Comparison of ENCODE assay signal across 9 cellular contexts in genomic region chr11:111531687-111532364, GRCh38. TPM values are rescaled to one million over a fixed set of nuclear protein-coding genes. Genes with fewer than 3 reads are reported as not detected.
DNase-seq lines count a peak whose midpoint lies in the region; ATAC-seq, FAIRE-seq and TF ChIP-seq lines count a peak whose summit lies in the region.
"Had no signal": no experiment of that assay in that cellular context is flagged by ENCODE, and none has a peak within 500 bp of the region (broad histone marks: within the 10 kb centered on the region; RNA-seq: fewer than 3 reads in every experiment).

No MANE protein-coding gene starts in this region.

- intact Hi-C loops in mammary epithelial cell (cut with micrococcal nuclease) = loop anchor here (1.0 to 2.0 kb wide), 2 partner anchors 23 to 78 kb away; no protein-coding TSS in a partner anchor
- intact Hi-C loops in uterus (cut with DNase I; ENCODE audit: low total_unique reads) = no loop called here

- TF ChIP-seq CTCF in SK-N-SH (IDR thresholded peaks at IDR 0.05) (no peak), mammary epithelial cell (conservative IDR thresholded peaks at IDR 0.05 in 1 of 2, IDR thresholded peaks at IDR 0.05 in 1 of 2; ENCODE audit: extremely low read depth in 1 of 2, insufficient read depth in 1 of 2, low read depth in 1 of 2, low read length in 2 of 2) (no peak), uterus (IDR thresholded peaks at IDR 0.05) (no peak), type B pancreatic cell (conservative IDR thresholded peaks at IDR 0.05) (no peak)

- H3K27me3 ChIP-seq in SK-N-SH (ENCODE audit: insufficient read depth) (no peaks in the 10 kb centered on the region), mammary epithelial cell (ENCODE audit: insufficient read depth, low read length) (no peaks in the 10 kb centered on the region), uterus (no peaks in the 10 kb centered on the region)

- no peak overlapping the region for H3K4me3 ChIP-seq in SK-N-SH (ENCODE audit: low read depth in 2 of 2, low read length in 1 of 2)
- H3K4me3 ChIP-seq in mammary epithelial cell (replicated peaks in 1 of 3; ENCODE audit: insufficient read depth in 1 of 3, low read depth in 2 of 3, low read length in 3 of 3) = no peak overlapping the region
- H3K4me3 ChIP-seq in uterus = no peak overlapping the region

- H3K36me3 ChIP-seq in SK-N-SH (replicated peaks in 1 of 2; ENCODE audit: control insufficient read depth in 1 of 2, insufficient read depth in 2 of 2, low read length in 1 of 2) (no peaks in the 10 kb centered on the region), mammary epithelial cell (ENCODE audit: insufficient read depth, low read length) (no peaks in the 10 kb centered on the region), uterus (no peaks in the 10 kb centered on the region)

- H2AFZ ChIP-seq in SK-N-SH (ENCODE audit: low read depth) (peak overlapping the region; percentile 67; the same call in 1 of the 2 replicates), mammary epithelial cell (ENCODE audit: low read depth, low read length) (peak overlapping the region; percentile 23)

- FAIRE-seq in GM12892 (lab: Jason Lieb, UNC) = peak; percentile 96

- no TSS peak for BruUV-seq in mammary epithelial cell (replicated peaks; lab: Mats Ljungman, UMichigan)

- no peak overlapping the region for H3K27ac Mint-ChIP-seq in type B pancreatic cell

- ATAC-seq in HG02885 (IDR thresholded peaks at IDR 0.05; ENCODE audit: poor library complexity, unreplicated experiment) = peak; percentile 91

- no peak overlapping the region for H3K4me3 Mint-ChIP-seq in type B pancreatic cell

- H3K9me3 Mint-ChIP-seq in type B pancreatic cell = no peaks in the 10 kb centered on the region

- H3F3A ChIP-seq in SK-N-SH (replicated peaks; ENCODE audit: insufficient read depth) = peaks cover 62% of the 10 kb centered on the region

- in situ Hi-C loops in mammary epithelial cell (cut with MboI; ENCODE audit: low sequenced_read_pairs in 2 of 2) = no loop called here

- peak in 1 of 2 experiments; percentile 74; a peak in 1 of 4 replicates for TF ChIP-seq EP300 in SK-N-SH (IDR thresholded peaks at IDR 0.05; ENCODE audit: borderline replicate concordance in 1 of 2, low read depth in 1 of 2, low read length in 1 of 2)

- H3K79me2 ChIP-seq in SK-N-SH (ENCODE audit: insufficient read depth) (no peaks in the 10 kb centered on the region), mammary epithelial cell (ENCODE audit: insufficient read depth, low read length) (no peaks in the 10 kb centered on the region)

- H3K9me2 ChIP-seq in SK-N-SH = no peaks in the 10 kb centered on the region

- H3K9ac ChIP-seq in SK-N-SH (peak overlapping the region; percentile 71), mammary epithelial cell (ENCODE audit: insufficient read depth, low read length) (no peak overlapping the region)

- TF ChIP-seq POLR2A in GM12892 (IDR thresholded peaks at IDR 0.05; ENCODE audit: low read depth, low read length) (no peak), uterus (IDR thresholded peaks at IDR 0.05) (no peak)

- H3K4me1 ChIP-seq in SK-N-SH (ENCODE audit: control insufficient read depth in 1 of 2, insufficient read depth in 2 of 2, low read depth in 1 of 2, low read length in 1 of 2) (peaks cover 0 to 28% of the 10 kb centered on the region in 2 experiments), mammary epithelial cell (ENCODE audit: insufficient read depth, low read length) (peaks cover 33% of the 10 kb centered on the region), uterus (no peaks in the 10 kb centered on the region)

- POLR2A ChIA-PET in SK-N-SH (lab: Yijun Ruan, JAX) = no interaction called here

- H3K27me3 Mint-ChIP-seq in type B pancreatic cell = peaks cover 17% of the 10 kb centered on the region

- WGBS in SK-N-SH (ENCODE audit: low lambda C conversion rate) = 49% methylated on average over 9 of the region's 9 CpGs
- WGBS in mammary epithelial cell (ENCODE audit: low coverage, missing lambda C conversion rate) = 54% methylated on average over 9 of the region's 9 CpGs

- DNase-seq in GM12892 (ENCODE audit: insufficient read length) = no peak
- no peak for DNase-seq in SK-N-SH
- peak; percentile 96 for DNase-seq in mammary epithelial cell
- DNase-seq in stimulated activated CD4-positive, alpha-beta T cell treated with anti-CD3 and anti-CD28 coated beads, Interleukin-15, amount 100 ng/mL, for 48 hours (ENCODE audit: low read depth in 2 of 2) = peak; percentile 70
- no peak for DNase-seq in uterus
- DNase-seq in pons (ENCODE audit: low spot score) = no peak
- no peak for DNase-seq in type B pancreatic cell (ENCODE audit: extremely low spot score, unreplicated experiment)

- H3K9me3 ChIP-seq in SK-N-SH = no peaks in the 10 kb centered on the region
- no peaks in the 10 kb centered on the region for H3K9me3 ChIP-seq in mammary epithelial cell (replicated peaks; ENCODE audit: insufficient read depth, low read length)
- no peaks in the 10 kb centered on the region for H3K9me3 ChIP-seq in uterus

- H4K20me1 ChIP-seq in SK-N-SH (ENCODE audit: insufficient read depth) = no peaks in the 10 kb centered on the region
- no peaks in the 10 kb centered on the region for H4K20me1 ChIP-seq in mammary epithelial cell (ENCODE audit: insufficient read depth, low read length)

- no peaks in the 10 kb centered on the region for H3K36me3 Mint-ChIP-seq in type B pancreatic cell

- peaks cover 4% of the 10 kb centered on the region for H3K4me1 Mint-ChIP-seq in type B pancreatic cell (ENCODE audit: unreplicated experiment)

- peak overlapping the region; percentile 64 to 91; a peak in 3 of 4 replicates for H3K27ac ChIP-seq in SK-N-SH (ENCODE audit: low read depth in 2 of 2, low read length in 1 of 2)
- H3K27ac ChIP-seq in mammary epithelial cell (ENCODE audit: insufficient read depth, low read depth, low read length) = peak overlapping the region; percentile 88
- H3K27ac ChIP-seq in uterus = no peak overlapping the region

- H3K4me2 ChIP-seq in SK-N-SH (peak overlapping the region; percentile 59; the same call in 1 of the 2 replicates), mammary epithelial cell (ENCODE audit: insufficient read depth, low read depth, low read length) (peak overlapping the region; percentile 39)

- dilution Hi-C loops in mammary epithelial cell (cut with HindIII; ENCODE audit: low sequenced_read_pairs) = no loop called here

- TF ChIP-seq RAD21 in SK-N-SH (IDR thresholded peaks at IDR 0.05; ENCODE audit: low read length) = no peak

- CTCF ChIA-PET in SK-N-SH (lab: Yijun Ruan, JAX) (interaction anchor here (0.8 to 1.7 kb wide), 3 partner anchors 19 to 109 kb away, joined by 3 to 4 read pairs (median 4); no protein-coding TSS in a partner anchor), mammary epithelial cell (lab: Charles Lee; ENCODE audit: low non-redundant PET) (no interaction called here)

TF ChIP-seq in SK-N-SH, 30 proteins besides CTCF, POLR2A, EP300 and RAD21 (continues in another document):
- TF ChIP-seq SIN3A (IDR thresholded peaks at IDR 0.05; ENCODE audit: borderline replicate concordance, low read depth, low read length) (peak; percentile 60; the same call in 1 of the 2 replicates), RXRA (IDR thresholded peaks at IDR 0.05; ENCODE audit: borderline replicate concordance, low read depth) (peak; percentile 30; the same call in 1 of the 2 replicates), TAF1 (IDR thresholded peaks at IDR 0.05; ENCODE audit: borderline replicate concordance, low read depth, low read length) (peak; percentile 47; the same call in 1 of the 2 replicates), MEF2A (IDR thresholded peaks at IDR 0.05; ENCODE audit: borderline replicate concordance, low read depth) (0 out of 2 replicates have a peak, but pooled peaks have one; percentile 12), FOSL2 (IDR thresholded peaks at IDR 0.05; ENCODE audit: borderline replicate concordance, low read depth) (peak; percentile 95), TEAD4 (IDR thresholded peaks at IDR 0.05; ENCODE audit: borderline replicate concordance, insufficient read depth) (peak; percentile 60), USF1 (IDR thresholded peaks at IDR 0.05; ENCODE audit: borderline replicate concordance, low read depth) (no peak), USF2 (IDR thresholded peaks at IDR 0.05; ENCODE audit: borderline replicate concordance, low read depth, low read length) (no peak)

RNA-seq across cellular contexts. Expression of gene LAYN, which starts 8.7 kb away (rescaled TPM):
- polyA plus RNA-seq in GM12892 (2012; ENCODE audit: missing spikeins) = 0.49 TPM
- polyA plus RNA-seq in SK-N-SH (2012; rRNA removed) (366 and 437 TPM in 2 replicates), mammary epithelial cell (6.0 TPM)
- polyA plus RNA-seq in SK-N-SH (2012; cell fraction: cytosol; rRNA removed) = 389 and 422 TPM in 2 replicates
- 219 and 356 TPM in 2 replicates for polyA plus RNA-seq in SK-N-SH (2012; cell fraction: nucleus; rRNA removed)
- total RNA-seq in mammary epithelial cell (10 to 100 TPM in 1 of 2 donors, under 1 TPM in 1; 0.56 to 16.5 TPM), uterus (10 to 100 TPM in 3 of 4 donors, 1 to 10 TPM in 1; 8.5 to 58.2 (median 37.1) TPM), type B pancreatic cell (ENCODE audit: low replicate concordance) (9.2 and 17.9 TPM in 2 replicates)
- polyA minus RNA-seq in mammary epithelial cell = 15.6 TPM

RNA-seq across cellular contexts. Expression of gene HOATZ, which starts 17.2 kb away (rescaled TPM):
- polyA plus RNA-seq in GM12892 (2012; ENCODE audit: missing spikeins) = not detected
- 4.4 and 4.9 TPM in 2 replicates for polyA plus RNA-seq in SK-N-SH (2012; rRNA removed)
- 5.8 and 6.8 TPM in 2 replicates for polyA plus RNA-seq in SK-N-SH (2012; cell fraction: cytosol; rRNA removed)
- polyA plus RNA-seq in SK-N-SH (2012; cell fraction: nucleus; rRNA removed) = 2.7 and 3.8 TPM in 2 replicates
- not detected for total RNA-seq in mammary epithelial cell
- polyA plus RNA-seq in mammary epithelial cell = not detected
- not detected for polyA minus RNA-seq in mammary epithelial cell
- total RNA-seq in uterus = 1 to 10 TPM in 2 of 4 donors, under 1 TPM in 1, not detected in 1; 0.88 to 2.7 (median 2.6) TPM
- 0.75 TPM in 1 of 2 replicates, not detected in the other for total RNA-seq in type B pancreatic cell (ENCODE audit: low replicate concordance)
- total RNA-seq: lung microvascular endothelial cell had no signal

RNA-seq across cellular contexts. Expression of gene BTG4, which starts 19.6 kb away (rescaled TPM):
- polyA plus RNA-seq in GM12892 (2012; ENCODE audit: missing spikeins) = not detected
- polyA plus RNA-seq in SK-N-SH (2012; rRNA removed) = 0.26 and 0.34 TPM in 2 replicates
- 0.18 and 0.26 TPM in 2 replicates for polyA plus RNA-seq in SK-N-SH (2012; cell fraction: cytosol; rRNA removed)
- 0.34 and 0.45 TPM in 2 replicates for polyA plus RNA-seq in SK-N-SH (2012; cell fraction: nucleus; rRNA removed)
- total RNA-seq in mammary epithelial cell = not detected
- polyA plus RNA-seq in mammary epithelial cell = 0.23 TPM
- not detected for polyA minus RNA-seq in mammary epithelial cell
- total RNA-seq in uterus = not detected
- not detected in 2 replicates for total RNA-seq in type B pancreatic cell (ENCODE audit: low replicate concordance)
- total RNA-seq: lung microvascular endothelial cell had no signal

Comparison
In these comparisons a context has a peak if more than half of its experiments do, and no peak if none do; other contexts are left out.
1. DNase-seq: peak in mammary epithelial cell (single experiment) and stimulated activated CD4-positive, alpha-beta T cell treated with anti-CD3 and anti-CD28 coated beads, Interleukin-15, amount 100 ng/mL, for 48 hours (2 of 2); none in GM12892 (single experiment), SK-N-SH (single experiment), uterus (0 of 2), pons (single experiment) and type B pancreatic cell (single experiment).
2. H3K27ac ChIP-seq: peak in SK-N-SH (2 of 2) and mammary epithelial cell (single experiment); none in uterus (0 of 2).